20 cellular contexts compared by ENCODE assay signal in genomic region chr1:115465802-115466363, GRCh38.
"Had no signal": no experiment of that assay in that cellular context is flagged by ENCODE, and none has a peak within 500 bp of the region (broad histone marks: within the 10 kb centered on the region; RNA-seq: fewer than 3 reads in every experiment).

No MANE protein-coding gene starts in this region.

- H3K9me3 Mint-ChIP-seq: nephron progenitor cell; stimulated activated memory B cell treated with anti-CD40 and anti-IgM and Interleukin-4, amounts not matched to agents 10 μg/mL and 1 μg/mL and 100 μg/mL, for 72 hours; stimulated activated naive CD8-positive, alpha-beta T cell treated with anti-CD3 and anti-CD28 coated beads, Interleukin-15, Interleukin-2, amounts not matched to agents 100 ng/mL and 50 ng/mL, for 24 hours had no signal

- H3K36me3 ChIP-seq: esophagus squamous epithelium, spleen, tibial artery, upper lobe of right lung had no signal

- H3K4me1 Mint-ChIP-seq: stimulated activated memory B cell treated with anti-CD40 and anti-IgM and Interleukin-4, amounts not matched to agents 10 μg/mL and 1 μg/mL and 100 μg/mL, for 72 hours had no signal

- DNase-seq: effector memory CD4-positive, alpha-beta T cell; esophagus squamous epithelium; foreskin keratinocyte; hippocampal formation; left colon; left ventricle myocardium superior; naive thymus-derived CD4-positive, alpha-beta T cell; nephron progenitor cell; psoas muscle; retina; spleen; stimulated activated CD4-positive, alpha-beta T cell treated with anti-CD3 and anti-CD28 coated beads, Interleukin-15, amount 100 ng/mL, for 24 hours; stimulated activated CD4-positive, alpha-beta T cell treated with anti-CD3 and anti-CD28 coated beads, Interleukin-1b, Interleukin-23, amount 100 ng/mL, for 48 hours; stimulated activated CD4-positive, alpha-beta T cell treated with anti-CD3 and anti-CD28 coated beads, Interleukin-4, amount 100 ng/mL, for 24 hours; tibial artery; upper lobe of right lung had no signal

- H3K27me3 ChIP-seq: spleen, tibial artery, upper lobe of right lung had no signal

- H3K4me3 Mint-ChIP-seq: naive thymus-derived CD4-positive, alpha-beta T cell; nephron progenitor cell; stimulated activated memory B cell treated with anti-CD40 and anti-IgM and Interleukin-4, amounts not matched to agents 10 μg/mL and 1 μg/mL and 100 μg/mL, for 72 hours; stimulated activated naive CD8-positive, alpha-beta T cell treated with anti-CD3 and anti-CD28 coated beads, Interleukin-15, Interleukin-2, amounts not matched to agents 100 ng/mL and 50 ng/mL, for 24 hours had no signal

- H3K36me3 Mint-ChIP-seq: naive thymus-derived CD4-positive, alpha-beta T cell; stimulated activated memory B cell treated with anti-CD40 and anti-IgM and Interleukin-4, amounts not matched to agents 10 μg/mL and 1 μg/mL and 100 μg/mL, for 72 hours had no signal

- H3K27me3 Mint-ChIP-seq: naive thymus-derived CD4-positive, alpha-beta T cell; stimulated activated memory B cell treated with anti-CD40 and anti-IgM and Interleukin-4, amounts not matched to agents 10 μg/mL and 1 μg/mL and 100 μg/mL, for 72 hours; stimulated activated naive CD8-positive, alpha-beta T cell treated with anti-CD3 and anti-CD28 coated beads, Interleukin-15, Interleukin-2, amounts not matched to agents 100 ng/mL and 50 ng/mL, for 24 hours had no signal

- H3K27ac ChIP-seq: epithelial cell of prostate, esophagus squamous epithelium, foreskin keratinocyte, psoas muscle, spleen, tibial artery, upper lobe of right lung had no signal

- H3K27ac Mint-ChIP-seq: naive thymus-derived CD4-positive, alpha-beta T cell; nephron progenitor cell; stimulated activated memory B cell treated with anti-CD40 and anti-IgM and Interleukin-4, amounts not matched to agents 10 μg/mL and 1 μg/mL and 100 μg/mL, for 72 hours; stimulated activated naive CD8-positive, alpha-beta T cell treated with anti-CD3 and anti-CD28 coated beads, Interleukin-15, Interleukin-2, amounts not matched to agents 100 ng/mL and 50 ng/mL, for 24 hours had no signal

- ATAC-seq: foreskin keratinocyte; left colon; left ventricle myocardium superior; naive thymus-derived CD4-positive, alpha-beta T cell; psoas muscle; stimulated activated memory B cell treated with anti-CD40 and anti-IgM and Interleukin-4, amounts not matched to agents 10 μg/mL and 1 μg/mL and 100 μg/mL, for 72 hours; upper lobe of right lung had no signal

- H3K4me3 ChIP-seq: esophagus squamous epithelium, lung, psoas muscle, spleen, tibial artery, upper lobe of right lung had no signal

- H3K9me3 ChIP-seq: esophagus squamous epithelium, psoas muscle, spleen, tibial artery, upper lobe of right lung had no signal

- H3K4me1 ChIP-seq: foreskin keratinocyte, psoas muscle, tibial artery, upper lobe of right lung had no signal
